8 cellular contexts compared by ENCODE assay signal in the genomic region with DNA sequence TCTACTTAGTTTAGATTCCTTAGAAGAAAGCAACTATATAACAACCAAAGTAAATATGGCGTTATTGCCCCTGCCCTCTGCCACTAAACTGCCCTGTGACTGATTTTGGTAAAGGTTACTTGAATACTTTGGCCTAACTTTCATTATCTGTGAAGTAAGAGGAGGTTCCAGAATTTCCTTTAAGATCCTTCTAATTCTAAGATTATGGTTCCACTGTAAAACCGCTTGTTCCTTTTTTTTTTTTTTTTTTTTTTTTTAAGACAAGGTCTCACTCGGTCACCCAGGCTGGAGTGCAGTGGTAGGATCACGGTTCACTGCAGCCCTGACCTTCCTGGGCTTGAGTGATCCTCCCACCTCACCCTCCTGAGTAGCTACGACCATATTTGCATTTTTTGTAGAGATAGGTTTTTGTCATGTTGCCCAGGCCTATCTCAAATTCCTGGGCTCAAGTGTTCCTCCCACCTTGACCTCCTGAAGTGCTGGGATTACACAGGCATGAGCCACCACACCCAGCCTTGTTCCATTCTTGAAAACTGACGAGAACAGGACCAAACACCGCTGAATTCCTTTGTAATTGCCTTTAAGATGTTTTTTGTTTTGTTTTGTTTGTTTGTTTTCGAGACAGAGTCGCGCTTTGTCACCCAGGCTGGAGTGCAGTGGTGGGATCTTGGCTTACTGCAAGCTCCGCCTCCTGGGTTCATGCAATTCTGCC. TPM values are rescaled to one million over a fixed set of nuclear protein-coding genes. Genes with fewer than 3 reads are reported as not detected.
DNase-seq lines count a peak whose midpoint lies in the region; ATAC-seq, FAIRE-seq and TF ChIP-seq lines count a peak whose summit lies in the region.

No MANE protein-coding gene starts in this region.

- no peaks in the 10 kb centered on the region for H3K9me3 ChIP-seq in T-helper 17 cell (ENCODE audit: control insufficient read depth, low read length, poor library complexity, severe bottlenecking)
- H3K9me3 ChIP-seq in lower lobe of right lung, result no peaks in the 10 kb centered on the region

- intact Hi-C loops in lower lobe of right lung (cut with DNase I), result loop anchor here (10.0 kb wide), 2 partner anchors 276 to 506 kb away; partner anchors contain the start of gene UBE2K

- H3K36me3 ChIP-seq in lower lobe of right lung, result peaks cover 41% of the 10 kb centered on the region

- no peaks in the 10 kb centered on the region for H3K27me3 Mint-ChIP-seq in T-helper 17 cell

- CTCF ChIA-PET in GM10248 (lab: Yijun Ruan, JAX), result interaction anchor here (2.1 to 2.5 kb wide), 2 partner anchors 9 to 502 kb away, joined by 5 to 10 read pairs; no protein-coding TSS in a partner anchor

- no peak overlapping the region for H3K4me3 ChIP-seq in lower lobe of right lung

- FAIRE-seq in GM18507 (lab: Jason Lieb, UNC) (peak; percentile 83), urothelium cell line (lab: Jason Lieb, UNC) (no peak)

- TF ChIP-seq CTCF in lower lobe of right lung (IDR thresholded peaks at IDR 0.05) (no peak), GM10248 (IDR thresholded peaks at IDR 0.05; ENCODE audit: control extremely low read depth, extremely low read depth, low read depth, missing control alignments) (no peak)

- peak; percentile 66 for ATAC-seq in HG02678 (IDR thresholded peaks at IDR 0.05; ENCODE audit: unreplicated experiment)
- ATAC-seq in T-helper 17 cell, result no peak
- ATAC-seq in lower lobe of right lung, result peak; percentile 95 to 96

- H3K27ac Mint-ChIP-seq in T-helper 17 cell, result peak overlapping the region; percentile 85

- H3K4me3 Mint-ChIP-seq in T-helper 17 cell, result peak overlapping the region; percentile 67

- peaks cover 50% of the 10 kb centered on the region for H3K4me1 ChIP-seq in lower lobe of right lung

- peak overlapping the region; percentile 79 for H3K27ac ChIP-seq in lower lobe of right lung

- peaks cover 35% of the 10 kb centered on the region for H3K4me1 Mint-ChIP-seq in T-helper 17 cell

- H3K36me3 Mint-ChIP-seq in T-helper 17 cell (ENCODE audit: low read depth), result peaks cover 2% of the 10 kb centered on the region

- H3K27me3 ChIP-seq in lower lobe of right lung (ENCODE audit: low read depth), result no peaks in the 10 kb centered on the region

- DNase-seq in GM18507 (ENCODE audit: extremely low spot score, insufficient read length, low read depth), result no peak
- DNase-seq in T-helper 17 cell, result no peak
- peak; percentile 54 for DNase-seq in lower lobe of right lung
- DNase-seq in urothelium cell line (ENCODE audit: low spot score), result no peak
- no peak for DNase-seq in SIG-M5 treated with dmso at 0.1 percent for 504 hours (lab: John Stamatoyannopoulos, UW; ENCODE audit: unreplicated experiment)
- DNase-seq in HT-29 (ENCODE audit: low spot score), result no peak
- no peak for DNase-seq in GM10248 (ENCODE audit: extremely low spot score)

- POLR2A ChIA-PET in GM10248 (lab: Yijun Ruan, JAX), result interaction anchor here (0.6 to 1.2 kb wide), 3 partner anchors 18 to 346 kb away, joined by 4 to 6 read pairs (median 4); no protein-coding TSS in a partner anchor

RNA-seq across cellular contexts. Expression of gene PDS5A, which starts 7.0 kb away (rescaled TPM):
- total RNA-seq in T-helper 17 cell, result 100 to 1,000 TPM; 102 to 109 TPM
- 74.8 TPM for total RNA-seq in lower lobe of right lung
- 38.0 and 40.5 TPM in 2 replicates for total RNA-seq in HT-29 (2014; rRNA removed; shearing (Covaris generic))
